ENCODE assay signal across 11 cellular contexts in the genomic region with DNA sequence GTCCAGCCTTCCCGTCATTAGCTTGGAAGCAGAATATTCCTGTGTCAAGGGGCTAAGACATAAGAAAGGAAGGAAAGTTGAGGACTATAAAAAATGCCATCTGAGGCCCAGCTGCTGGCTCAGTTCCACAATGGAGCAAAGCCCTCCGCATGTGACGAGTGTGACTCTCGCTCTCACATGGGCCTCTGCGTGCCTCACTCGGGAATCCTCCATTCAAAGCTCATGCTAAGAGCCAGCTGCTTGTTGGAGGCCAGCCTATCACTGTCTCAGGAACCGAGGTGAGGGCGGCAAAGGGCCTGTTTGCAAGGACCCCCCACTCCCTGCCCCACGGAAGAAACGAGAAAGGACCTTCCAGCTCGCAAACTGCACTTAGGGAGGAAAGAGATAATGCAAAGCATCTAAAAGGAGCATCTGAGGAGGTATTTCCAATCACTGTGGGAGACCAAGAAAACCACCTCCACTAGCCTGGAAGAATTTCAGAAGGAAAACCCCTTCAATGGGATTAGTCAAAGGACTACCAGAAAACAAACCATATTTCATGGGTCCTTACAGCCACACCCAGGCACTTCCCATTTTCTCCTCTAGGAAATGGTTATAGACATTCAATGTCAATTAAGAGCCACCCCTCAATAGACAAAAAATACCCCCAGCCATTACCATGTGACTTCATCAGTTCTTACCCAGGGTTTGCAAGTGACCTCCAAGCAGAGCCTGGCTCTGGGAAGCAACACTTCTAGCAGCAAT.
A peak's percentile ranks its signal among the peaks of the same experiment; 100 is the strongest.
DNase-seq lines count a peak whose midpoint lies in the region; ATAC-seq, FAIRE-seq and TF ChIP-seq lines count a peak whose summit lies in the region.
"Had no signal": no experiment of that assay in that cellular context is flagged by ENCODE, and none has a peak within 500 bp of the region (broad histone marks: within the 10 kb centered on the region; RNA-seq: fewer than 3 reads in every experiment).

No MANE protein-coding gene starts in this region.

- ATAC-seq in GM18520 (IDR thresholded peaks at IDR 0.05; ENCODE audit: unreplicated experiment) = no peak

- no peak overlapping the region for H2BK120ac ChIP-seq in neuronal stem cell (ENCODE audit: low read depth, low read length)

- H3K79me1 ChIP-seq in neuronal stem cell (ENCODE audit: low read depth, low read length) = no peaks in the 10 kb centered on the region

- intact Hi-C loops in A673 (cut with micrococcal nuclease; ENCODE audit: unreplicated experiment) = no loop called here

- H3K4me1 ChIP-seq in A673 (ENCODE audit: insufficient read depth, low read length, poor library complexity, severe bottlenecking) = peaks cover 13% of the 10 kb centered on the region
- peaks cover 0 to 17% of the 10 kb centered on the region in 2 donors for H3K4me1 ChIP-seq in neuronal stem cell (ENCODE audit: control insufficient read depth in 2 of 2, insufficient read depth in 1 of 2, low read depth in 1 of 2, low read length in 2 of 2)
- H3K4me1 ChIP-seq in smooth muscle cell (ENCODE audit: low read depth) = peaks cover 23% of the 10 kb centered on the region

- H4K20me1 ChIP-seq in smooth muscle cell (ENCODE audit: low read depth) = peaks cover 8% of the 10 kb centered on the region

- H3K14ac ChIP-seq in neuronal stem cell (ENCODE audit: low read length) = no peak overlapping the region

- H2BK12ac ChIP-seq in neuronal stem cell (ENCODE audit: low read length) = peak overlapping the region; percentile 41

- POLR2A ChIA-PET in A673 (lab: Charles Lee; ENCODE audit: low non-redundant PET) = no interaction called here

- BruUV-seq in A673 (replicated peaks; lab: Mats Ljungman, UMichigan) = no TSS peak

- no peak overlapping the region for H2AFZ ChIP-seq in neuronal stem cell (ENCODE audit: low read length)
- no peak overlapping the region for H2AFZ ChIP-seq in smooth muscle cell (ENCODE audit: low read depth)

- no peak overlapping the region for H3K23ac ChIP-seq in neuronal stem cell (ENCODE audit: low read depth, low read length, poor library complexity)

- no peak overlapping the region for H2BK5ac ChIP-seq in neuronal stem cell (ENCODE audit: low read length)

- H3K9ac ChIP-seq in neuronal stem cell (ENCODE audit: low read depth, low read length, poor library complexity) (no peak overlapping the region), smooth muscle cell (ENCODE audit: low read depth) (no peak overlapping the region)

- WGBS in neuronal stem cell (ENCODE audit: extremely low coverage in 2 of 2, insufficient read length in 2 of 2, insufficient replicate concordance in 1 of 2), 2 donors = no CpG with 5 or more reads among the region's 11 CpGs
- WGBS in smooth muscle cell (ENCODE audit: low lambda C conversion rate) = 92% methylated on average over 11 of the region's 11 CpGs

- H3F3A ChIP-seq in smooth muscle cell (ENCODE audit: low read depth) = peaks cover 8% of the 10 kb centered on the region

- H3K36me3 ChIP-seq in A673 (ENCODE audit: insufficient read depth, low read length, poor library complexity, severe bottlenecking) = no peaks in the 10 kb centered on the region
- H3K36me3 ChIP-seq in neuronal stem cell (replicated peaks in 1 of 2; ENCODE audit: control insufficient read depth in 2 of 2, insufficient read depth in 2 of 2, low read length in 2 of 2) = peaks cover 7 to 62% of the 10 kb centered on the region in 2 donors
- no peaks in the 10 kb centered on the region for H3K36me3 ChIP-seq in smooth muscle cell (ENCODE audit: low read depth)

- no peak overlapping the region for H2BK15ac ChIP-seq in neuronal stem cell (ENCODE audit: low read length)

- no peak overlapping the region for H4K8ac ChIP-seq in neuronal stem cell (ENCODE audit: low read depth, low read length)

- TF ChIP-seq CTCF in A673 (conservative IDR thresholded peaks at IDR 0.05; ENCODE audit: low read depth, low read length) (no peak), cardiac fibroblast (IDR thresholded peaks at IDR 0.05; ENCODE audit: low read depth, low read length) (peak; percentile 2), smooth muscle cell (IDR thresholded peaks at IDR 0.05; ENCODE audit: borderline replicate concordance, insufficient read depth, poor library complexity, severe bottlenecking) (no peak)

- H3K4me2 ChIP-seq in neuronal stem cell (ENCODE audit: insufficient read depth, low read length, poor library complexity, severe bottlenecking) (no peak overlapping the region), smooth muscle cell (no peak overlapping the region)

- no peak overlapping the region for H4K91ac ChIP-seq in neuronal stem cell (ENCODE audit: low read depth, low read length, poor library complexity)

- no peak for FAIRE-seq in GM12891 (lab: Jason Lieb, UNC)

- H3K4me3 ChIP-seq in A673 (ENCODE audit: low read depth, low read length, poor library complexity, severe bottlenecking) (no peak overlapping the region), cardiac fibroblast (replicated peaks in 1 of 2; ENCODE audit: low read depth in 2 of 2, low read length in 2 of 2) (no peak overlapping the region), neuronal stem cell (ENCODE audit: low read length in 2 of 2) (no peak overlapping the region), smooth muscle cell (no peak overlapping the region)

- DNase-seq in A673 (ENCODE audit: low spot score) (peak; percentile 51), H4 (ENCODE audit: low spot score) (peak; percentile 46), cardiac fibroblast (ENCODE audit: low read depth in 2 of 2) (peak in 1 of 2 donors; percentile 77), neuronal stem cell (ENCODE audit: low spot score) (no peak), GM12891 (ENCODE audit: insufficient read length, low spot score) (no peak), pons (ENCODE audit: low spot score) (no peak), smooth muscle cell (lab: John Stamatoyannopoulos, UW; ENCODE audit: unreplicated experiment) (no peak)
- DNase-seq: activated CD8-positive, alpha-beta memory T cell treated with anti-CD3 and anti-CD28 coated beads, Interleukin-2, amount 50 U/mL, for 48 hours; Calu3; stimulated activated CD4-positive, alpha-beta T cell treated with anti-CD3 and anti-CD28 coated beads, Interleukin-2, amount 100 ng/mL, for 24 hours had no signal

- H2AK5ac ChIP-seq in neuronal stem cell (ENCODE audit: low read depth, low read length) = no peak overlapping the region

- H3K18ac ChIP-seq in neuronal stem cell (ENCODE audit: low read length) = peak overlapping the region; percentile 16

- no peaks in the 10 kb centered on the region for H3K79me2 ChIP-seq in smooth muscle cell (ENCODE audit: low read depth)

- no peak for TF ChIP-seq POLR2A in GM12891 (IDR thresholded peaks at IDR 0.05; ENCODE audit: low read depth, low read length)

- CTCF ChIA-PET in A673 (lab: Charles Lee) = interaction anchor here (0.6 kb wide), 1 partner anchor 1208 kb away, joined by 8 read pairs; no protein-coding TSS in a partner anchor

- H3K4ac ChIP-seq in neuronal stem cell (ENCODE audit: low read length) = no peak overlapping the region

- no peaks in the 10 kb centered on the region for H3K27me3 ChIP-seq in A673 (replicated peaks; ENCODE audit: insufficient read depth, low read depth, low read length, poor library complexity)
- no peaks in the 10 kb centered on the region for H3K27me3 ChIP-seq in neuronal stem cell (ENCODE audit: control insufficient read depth in 3 of 3, insufficient read depth in 3 of 3, low read depth in 1 of 3, low read length in 3 of 3)
- no peaks in the 10 kb centered on the region for H3K27me3 ChIP-seq in smooth muscle cell (ENCODE audit: low read depth)

- no peaks in the 10 kb centered on the region for H3K9me3 ChIP-seq in A673 (ENCODE audit: low read depth, low read length, poor library complexity, severe bottlenecking)
- H3K9me3 ChIP-seq in neuronal stem cell (replicated peaks in 1 of 2; ENCODE audit: control insufficient read depth in 2 of 2, insufficient read depth in 1 of 2, low read depth in 1 of 2, low read length in 2 of 2) = no peaks in the 10 kb centered on the region
- H3K9me3 ChIP-seq in smooth muscle cell (replicated peaks; ENCODE audit: low read depth) = no peaks in the 10 kb centered on the region

- H3K27ac ChIP-seq in A673 (ENCODE audit: low read depth, low read length, poor library complexity, severe bottlenecking) = no peak overlapping the region
- H3K27ac ChIP-seq in neuronal stem cell (replicated peaks; ENCODE audit: low read length) = no peak overlapping the region
- H3K27ac ChIP-seq in smooth muscle cell (ENCODE audit: low read depth) = no peak overlapping the region

TF ChIP-seq in GM12891, 5 proteins besides CTCF, POLR2A, EP300 and RAD21:
- no peak for TF ChIP-seq TAF1 (IDR thresholded peaks at IDR 0.05; ENCODE audit: low read depth, low read length)
- no peak for TF ChIP-seq SPI1 (IDR thresholded peaks at IDR 0.05; ENCODE audit: low read depth, low read length)
- TF ChIP-seq POLR2AphosphoS5 (IDR thresholded peaks at IDR 0.05; ENCODE audit: low read depth, low read length) = no peak
- no peak for TF ChIP-seq POU2F2 (IDR thresholded peaks at IDR 0.05; ENCODE audit: low read depth, low read length)
- TF ChIP-seq PAX5 (IDR thresholded peaks at IDR 0.05; ENCODE audit: insufficient read depth, low read length, severe bottlenecking) = no peak

Comparison
In these comparisons a context has a peak if more than half of its experiments do, and no peak if none do; other contexts are left out.
1. DNase-seq: peak in A673 (single experiment) and H4 (single experiment); none in neuronal stem cell (single experiment), GM12891 (single experiment), pons (single experiment) and smooth muscle cell (single experiment).